Comparison of ENCODE assay signal across 19 cellular contexts in genomic region chr9:113546566-113546965, GRCh38.
DNase-seq lines count a peak whose midpoint lies in the region; ATAC-seq, FAIRE-seq and TF ChIP-seq lines count a peak whose summit lies in the region.
"Had no signal": no experiment of that assay in that cellular context is flagged by ENCODE, and none has a peak within 500 bp of the region (broad histone marks: within the 10 kb centered on the region; RNA-seq: fewer than 3 reads in every experiment).

No MANE protein-coding gene starts in this region.

- TF ChIP-seq CTCF in heart left ventricle (IDR thresholded peaks at IDR 0.05) (no peak), coronary artery (IDR thresholded peaks at IDR 0.05) (no peak), thyroid gland (IDR thresholded peaks at IDR 0.05) (no peak), D721Med (IDR thresholded peaks at IDR 0.05; ENCODE audit: insufficient read depth, missing control alignments) (no peak)

- H3K4me3 ChIP-seq in heart left ventricle (no peak overlapping the region), coronary artery (no peak overlapping the region), thyroid gland (replicated peaks in 1 of 3) (no peak overlapping the region)
- H3K4me3 ChIP-seq: GM12878, right lobe of liver, transverse colon had no signal

- no peak for DNase-seq in heart left ventricle
- no peak for DNase-seq in Right ventricle myocardium inferior (ENCODE audit: missing footprints)
- peak; percentile 49 for DNase-seq in coronary artery (ENCODE audit: low spot score)
- peak; percentile 20 for DNase-seq in mesenteric fat pad (ENCODE audit: low spot score)
- no peak for DNase-seq in thyroid gland
- DNase-seq in D721Med (ENCODE audit: insufficient read length, low spot score) = no peak
- DNase-seq in ecto neural progenitor cell (ENCODE audit: low spot score) = no peak
- no peak for DNase-seq in GM12891 (ENCODE audit: insufficient read length, low spot score)
- DNase-seq: activated T-cell treated with anti-CD3 and anti-CD28 coated beads for 4 hours, DMS53, foreskin keratinocyte, GOT3, KG1, NCI-H187 treated with DMSO at 0.1 percent for 48 hours, transverse colon had no signal

- ATAC-seq in heart left ventricle (no peak), Right ventricle myocardium inferior (no peak)
- ATAC-seq: foreskin keratinocyte; GM12878; right lobe of liver; stimulated activated memory B cell treated with anti-CD40 and anti-IgM and Interleukin-4, amounts not matched to agents 10 μg/mL and 1 μg/mL and 100 μg/mL, for 72 hours had no signal

- peak overlapping the region in 8 of 12 donors; percentile 77 to 91 (median 89) for H3K27ac ChIP-seq in heart left ventricle
- no peak overlapping the region for H3K27ac ChIP-seq in coronary artery
- peak overlapping the region in 2 of 3 donors; percentile 87 to 94 for H3K27ac ChIP-seq in thyroid gland
- H3K27ac ChIP-seq: foreskin keratinocyte, transverse colon, VCaP had no signal

- H3K36me3 ChIP-seq in heart left ventricle = peaks cover 0 to 35% (median 19%) of the 10 kb centered on the region in 9 donors
- H3K36me3 ChIP-seq in thyroid gland = no peaks in the 10 kb centered on the region

- H3K27me3 ChIP-seq in heart left ventricle (no peaks in the 10 kb centered on the region), thyroid gland (no peaks in the 10 kb centered on the region)
- H3K27me3 ChIP-seq: right lobe of liver, transverse colon had no signal

- no peak for TF ChIP-seq POLR2A in heart left ventricle (IDR thresholded peaks at IDR 0.05)
- no peak for TF ChIP-seq POLR2A in thyroid gland (IDR thresholded peaks at IDR 0.05)
- TF ChIP-seq POLR2A in GM12891 (IDR thresholded peaks at IDR 0.05; ENCODE audit: low read depth, low read length) = no peak

- H3K9me3 ChIP-seq in heart left ventricle (no peaks in the 10 kb centered on the region), thyroid gland (no peaks in the 10 kb centered on the region)
- H3K9me3 ChIP-seq: right lobe of liver, transverse colon had no signal

- 86 to 89% (median 87%) methylated on average over 5 of the region's 5 CpGs for WGBS in heart left ventricle, 4 donors
- WGBS in thyroid gland, 2 donors = 89 to 91% methylated on average over 5 of the region's 5 CpGs

- intact Hi-C loops in heart left ventricle (cut with DNase I) (loop anchor here in 3 of 10 donors (5.0 kb wide), 1 partner anchor 41 kb away; no protein-coding TSS in a partner anchor), Right ventricle myocardium inferior (cut with DNase I) (no loop called here), thyroid gland (cut with DNase I) (no loop called here)

- FAIRE-seq in D721Med (lab: Jason Lieb, UNC) = no peak
- FAIRE-seq in GM12891 (lab: Jason Lieb, UNC) = no peak
- FAIRE-seq: GM12878 had no signal

- H3K4me1 ChIP-seq in heart left ventricle (peaks cover 16 to 89% (median 62%) of the 10 kb centered on the region in 12 donors), thyroid gland (peaks cover 30 to 50% of the 10 kb centered on the region in 2 donors)
- H3K4me1 ChIP-seq: foreskin keratinocyte had no signal

TF ChIP-seq in GM12891, 5 proteins besides CTCF, POLR2A, EP300 and RAD21:
- TF ChIP-seq POU2F2 (IDR thresholded peaks at IDR 0.05; ENCODE audit: low read depth, low read length) = no peak
- TF ChIP-seq TAF1 (IDR thresholded peaks at IDR 0.05; ENCODE audit: low read depth, low read length) = no peak
- no peak for TF ChIP-seq SPI1 (IDR thresholded peaks at IDR 0.05; ENCODE audit: low read depth, low read length)
- no peak for TF ChIP-seq POLR2AphosphoS5 (IDR thresholded peaks at IDR 0.05; ENCODE audit: low read depth, low read length)
- no peak for TF ChIP-seq PAX5 (IDR thresholded peaks at IDR 0.05; ENCODE audit: insufficient read depth, low read length, severe bottlenecking)

Comparison
In these comparisons a context has a peak if more than half of its experiments do, and no peak if none do; other contexts are left out.
1. DNase-seq: peak in coronary artery (single experiment) and mesenteric fat pad (single experiment); none in heart left ventricle (0 of 5), Right ventricle myocardium inferior (single experiment), thyroid gland (0 of 2), D721Med (single experiment), ecto neural progenitor cell (single experiment) and GM12891 (single experiment).
2. H3K27ac ChIP-seq: peak in heart left ventricle (8 of 12) and thyroid gland (2 of 3); none in coronary artery (0 of 2).